In the genomic region with DNA sequence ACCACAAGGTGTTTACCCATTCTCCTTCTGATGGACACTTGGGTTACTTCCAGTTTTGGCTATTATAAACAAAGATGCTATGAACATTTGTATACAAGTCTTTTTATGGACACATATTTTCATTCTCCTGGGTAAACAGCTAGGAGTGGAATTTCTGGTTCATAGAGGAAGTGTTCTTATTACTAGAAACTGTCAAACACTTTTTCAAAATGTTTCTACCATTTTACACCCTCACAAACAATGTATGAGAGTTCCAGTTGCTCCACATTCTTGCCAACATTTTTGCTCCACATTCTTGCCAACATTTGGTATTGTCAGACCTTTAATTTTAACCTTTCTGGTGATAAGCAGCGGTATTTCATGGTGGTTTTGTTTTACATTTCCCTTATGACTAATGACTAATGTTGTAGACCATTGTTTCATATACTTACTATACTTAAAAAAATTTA, we compare ENCODE assay signal across 12 cellular contexts. TPM values are rescaled to one million over a fixed set of nuclear protein-coding genes. Genes with fewer than 3 reads are reported as not detected.
DNase-seq lines count a peak whose midpoint lies in the region; ATAC-seq, FAIRE-seq and TF ChIP-seq lines count a peak whose summit lies in the region.
"Had no signal": no experiment of that assay in that cellular context is flagged by ENCODE, and none has a peak within 500 bp of the region (broad histone marks: within the 10 kb centered on the region; RNA-seq: fewer than 3 reads in every experiment).

No MANE protein-coding gene starts in this region.

- no peak for TF ChIP-seq CTCF in AG10803 (conservative IDR thresholded peaks at IDR 0.05; ENCODE audit: low read length)
- TF ChIP-seq CTCF in PC-9 (conservative IDR thresholded peaks at IDR 0.05): no peak

- H3K36me3 ChIP-seq in PC-9 (ENCODE audit: low read depth): peaks cover 7% of the 10 kb centered on the region; the same call in 1 of the 2 replicates

- H3K9me3 ChIP-seq in PC-9 (ENCODE audit: insufficient read depth, low read depth): peaks cover 16% of the 10 kb centered on the region

- no peak for FAIRE-seq in GM12892 (lab: Jason Lieb, UNC)

- no peak overlapping the region for H3K4me2 ChIP-seq in PC-9

- peak; percentile 77 for DNase-seq in AG10803 (ENCODE audit: low read depth)
- DNase-seq in PC-9: peak in 1 of 2 experiments; percentile 96
- DNase-seq in dermis blood vessel endothelial cell: peak; percentile 73
- peak; percentile 56 for DNase-seq in myocyte (ENCODE audit: low read depth)
- DNase-seq in mucosa of gallbladder (ENCODE audit: low spot score): no peak
- no peak for DNase-seq in GM12892 (ENCODE audit: insufficient read length)
- DNase-seq in caudate nucleus (lab: John Stamatoyannopoulos, UW): no peak
- DNase-seq: activated CD4-positive, alpha-beta T cell treated with anti-CD3 and anti-CD28 coated beads, Interleukin-2, amount 50 U/mL, for 1 hour; activated naive CD4-positive, alpha-beta T cell treated with anti-CD3 and anti-CD28 coated beads for 36 hours; midbrain; NCI-H1930 had no signal

- peaks cover 12% of the 10 kb centered on the region for H3K79me2 ChIP-seq in PC-9 (ENCODE audit: low read depth)

- no peak for ATAC-seq in HG02763 (IDR thresholded peaks at IDR 0.05; ENCODE audit: unreplicated experiment)

- intact Hi-C loops in PC-9 (cut with micrococcal nuclease; ENCODE audit: unreplicated experiment): no loop called here

- no peak overlapping the region for H2AFZ ChIP-seq in PC-9

- no peaks in the 10 kb centered on the region for H3K9me2 ChIP-seq in PC-9 (ENCODE audit: insufficient read depth)

- CTCF ChIA-PET in PC-9 (lab: Charles Lee): interaction anchor here (0.6 to 1.1 kb wide), 5 partner anchors 19 to 79 kb away, joined by 3 to 6 read pairs (median 4); no protein-coding TSS in a partner anchor

- no peaks in the 10 kb centered on the region for H4K20me1 ChIP-seq in PC-9 (ENCODE audit: insufficient read depth)

- TF ChIP-seq POLR2A in GM12892 (IDR thresholded peaks at IDR 0.05; ENCODE audit: low read depth, low read length): no peak

- no peaks in the 10 kb centered on the region for H3K27me3 ChIP-seq in PC-9 (ENCODE audit: insufficient read depth, low read depth)

- POLR2A ChIA-PET in PC-9 (lab: Charles Lee; ENCODE audit: unreplicated experiment): interaction anchor here (0.6 to 0.9 kb wide), 5 partner anchors 11 to 151 kb away, joined by 3 to 17 read pairs (median 5); no protein-coding TSS in a partner anchor

- H3K27ac ChIP-seq in PC-9 (peak overlapping the region; percentile 67), caudate nucleus (ENCODE audit: low read depth, low read length) (no peak overlapping the region)

- H3F3A ChIP-seq in PC-9 (ENCODE audit: insufficient read depth, low read depth): peaks cover 52% of the 10 kb centered on the region

- H3K4me1 ChIP-seq in PC-9 (replicated peaks; ENCODE audit: insufficient read depth): peaks cover 44% of the 10 kb centered on the region

- no TSS peak for BruUV-seq in PC-9 (replicated peaks; lab: Mats Ljungman, UMichigan)

- H3K4me3 ChIP-seq in AG10803 (ENCODE audit: low read length) (no peak overlapping the region), PC-9 (no peak overlapping the region)

RNA-seq across cellular contexts. Expression of gene STXBP1, which starts 28.4 kb away (rescaled TPM):
- total RNA-seq in PC-9 (2021) (35.1 and 44.0 TPM in 2 replicates), dermis blood vessel endothelial cell (24.7 and 34.0 TPM in 2 replicates), myocyte (10.6 and 21.9 TPM in 2 replicates), mucosa of gallbladder (52.8 TPM)
- polyA plus RNA-seq in myocyte (2012): 31.0 TPM
- polyA plus RNA-seq in GM12892 (2012; ENCODE audit: missing spikeins): 1.8 TPM

Comparison
In these comparisons a context has a peak if more than half of its experiments do, and no peak if none do; other contexts are left out.
1. DNase-seq: peak in AG10803 (single experiment), dermis blood vessel endothelial cell (single experiment) and myocyte (single experiment); none in mucosa of gallbladder (single experiment), GM12892 (single experiment) and caudate nucleus (0 of 61).